17 cellular contexts compared by ENCODE assay signal in the genomic region with DNA sequence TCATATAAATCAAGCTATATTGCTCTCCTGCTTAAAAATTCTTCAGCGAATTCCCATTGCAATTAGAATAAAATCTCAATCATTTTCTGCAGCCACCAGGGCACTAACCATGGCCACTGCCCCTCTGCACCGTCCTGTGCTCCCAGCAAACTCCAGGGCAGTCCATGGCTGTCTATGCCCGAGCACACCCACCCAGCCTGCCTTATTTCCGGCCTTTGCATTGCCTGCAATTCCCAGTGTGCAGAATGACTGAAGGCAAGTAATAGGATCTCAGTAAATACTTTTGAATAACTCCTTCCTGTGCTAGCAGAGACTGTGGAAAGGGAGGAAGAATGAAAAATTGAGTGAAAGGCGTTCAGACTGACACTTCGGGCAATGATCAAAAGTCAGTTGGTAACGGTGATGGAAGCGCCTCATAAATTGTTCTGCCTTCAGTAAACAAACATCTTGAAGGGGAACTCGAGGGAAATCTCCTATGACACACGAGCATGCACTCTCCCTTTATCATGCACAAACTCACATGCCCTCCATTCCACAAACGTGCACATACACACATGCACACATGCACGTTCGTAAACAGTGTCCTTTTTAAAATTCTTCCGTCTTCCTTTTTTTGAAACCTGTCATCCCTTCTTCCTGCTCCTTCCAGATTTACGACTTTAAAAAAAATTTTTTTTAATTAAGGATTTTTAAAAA.
DNase-seq lines count a peak whose midpoint lies in the region; ATAC-seq and TF ChIP-seq lines count a peak whose summit lies in the region.
"Had no signal": no experiment of that assay in that cellular context is flagged by ENCODE, and none has a peak within 500 bp of the region (broad histone marks: within the 10 kb centered on the region; RNA-seq: fewer than 3 reads in every experiment).

No MANE protein-coding gene starts in this region.

- H3K9me3 Mint-ChIP-seq in GM23338 = no peaks in the 10 kb centered on the region; the same call in 2 of the 3 replicates
- H3K9me3 Mint-ChIP-seq: CD4-positive, alpha-beta T cell; H9 had no signal

- H3K4me2 ChIP-seq in GM23338 (no peak overlapping the region), PC-3 (ENCODE audit: low read length) (no peak overlapping the region), trophoblast cell (ENCODE audit: low read length) (no peak overlapping the region)

- no peak overlapping the region for H2BK12ac ChIP-seq in trophoblast cell (ENCODE audit: low read length)

- POLR2A ChIA-PET in PC-3 (lab: Charles Lee; ENCODE audit: unreplicated experiment) = no interaction called here

- H3K27me3 Mint-ChIP-seq in GM23338 (ENCODE audit: insufficient read depth, low read depth, poor library complexity) = peaks cover 5% of the 10 kb centered on the region

- H3K36me3 ChIP-seq in GM23338 (ENCODE audit: insufficient read depth) (no peaks in the 10 kb centered on the region), PC-3 (ENCODE audit: low read depth, low read length) (no peaks in the 10 kb centered on the region), trophoblast cell (ENCODE audit: control insufficient read depth in 1 of 2, insufficient read depth in 2 of 2, low read length in 2 of 2) (peaks cover 0 to 2% of the 10 kb centered on the region in 2 experiments)

- H2AFZ ChIP-seq in GM23338 = no peak overlapping the region
- H2AFZ ChIP-seq in PC-3 (ENCODE audit: low read length) = 0 out of 2 replicates have a peak overlapping the region, but pooled peaks have one; percentile 6
- no peak overlapping the region for H2AFZ ChIP-seq in trophoblast cell (ENCODE audit: insufficient read depth, low read length, poor library complexity)

- no peak overlapping the region for H4K12ac ChIP-seq in trophoblast cell (ENCODE audit: low read depth, low read length)

- no peak overlapping the region for H2AK5ac ChIP-seq in trophoblast cell (ENCODE audit: low read length)

- H3K27ac ChIP-seq in GM23338 (ENCODE audit: low read depth) (no peak overlapping the region), PC-3 (ENCODE audit: low read length) (no peak overlapping the region), trophoblast cell (ENCODE audit: low read depth, low read length) (no peak overlapping the region)

- no peak overlapping the region for H3K4me3 Mint-ChIP-seq in GM23338
- H3K4me3 Mint-ChIP-seq: B cell; CD4-positive, alpha-beta T cell; H9 had no signal

- 100% methylated on average over 1 of the region's 15 CpGs for WGBS in trophoblast cell (ENCODE audit: extremely low coverage, insufficient coverage, insufficient read length)

- H3K9ac ChIP-seq in PC-3 (ENCODE audit: low read length) = no peak overlapping the region
- no peak overlapping the region for H3K9ac ChIP-seq in trophoblast cell (ENCODE audit: low read length)

- no peak overlapping the region for H3K14ac ChIP-seq in trophoblast cell (ENCODE audit: low read length)

- H3K79me2 ChIP-seq in GM23338 (replicated peaks; ENCODE audit: insufficient read depth) (no peaks in the 10 kb centered on the region), PC-3 (ENCODE audit: low read length) (no peaks in the 10 kb centered on the region), trophoblast cell (ENCODE audit: control insufficient read depth, insufficient read depth, low read length, poor library complexity) (peaks cover 2% of the 10 kb centered on the region)

- no peaks in the 10 kb centered on the region for H3K36me3 Mint-ChIP-seq in GM23338 (ENCODE audit: low read depth)

- no peak overlapping the region for H4K8ac ChIP-seq in trophoblast cell (ENCODE audit: low read depth, low read length)

- intact Hi-C loops in PC-3 (cut with micrococcal nuclease) = no loop called here

- CTCF ChIA-PET in PC-3 (lab: Charles Lee) = no interaction called here

- no peaks in the 10 kb centered on the region for H3F3A ChIP-seq in GM23338 (replicated peaks; ENCODE audit: low read depth)
- no peaks in the 10 kb centered on the region for H3F3A ChIP-seq in PC-3 (ENCODE audit: low read length, unreplicated experiment)

- H2BK5ac ChIP-seq in trophoblast cell (ENCODE audit: low read depth, low read length, poor library complexity) = no peak overlapping the region

- no peak overlapping the region for H3K4ac ChIP-seq in trophoblast cell (ENCODE audit: low read depth, low read length)

- H3K4me1 ChIP-seq in GM23338 (ENCODE audit: insufficient read depth) = no peaks in the 10 kb centered on the region; the same call in 1 of the 2 replicates
- H3K4me1 ChIP-seq in PC-3 (ENCODE audit: insufficient read depth, low read length) = peaks cover 21% of the 10 kb centered on the region
- H3K4me1 ChIP-seq in trophoblast cell (ENCODE audit: control insufficient read depth in 1 of 2, insufficient read depth in 2 of 2, low read length in 2 of 2) = peaks cover 16 to 25% of the 10 kb centered on the region in 2 experiments

- H3K18ac ChIP-seq in trophoblast cell (ENCODE audit: low read length) = no peak overlapping the region

- H3K4me1 Mint-ChIP-seq in GM23338 = no peaks in the 10 kb centered on the region
- H3K4me1 Mint-ChIP-seq: B cell, H9 had no signal

- no peak overlapping the region for H3K23ac ChIP-seq in trophoblast cell (ENCODE audit: low read length)

- no TSS peak for BruUV-seq in PC-3 (replicated peaks; lab: Mats Ljungman, UMichigan)

- H3K9me2 ChIP-seq in GM23338 (ENCODE audit: insufficient read depth) = no peaks in the 10 kb centered on the region
- H3K9me2 ChIP-seq in PC-3 (replicated peaks; ENCODE audit: low read length) = no peaks in the 10 kb centered on the region

- 0 out of 2 replicates have a peak overlapping the region, but pooled peaks have one; percentile 14 for H3K27ac Mint-ChIP-seq in GM23338
- H3K27ac Mint-ChIP-seq: B cell; CD4-positive, alpha-beta T cell; H9 had no signal

- no peak overlapping the region for H4K91ac ChIP-seq in trophoblast cell (ENCODE audit: low read depth, low read length)

- H4K20me1 ChIP-seq in GM23338 (replicated peaks; ENCODE audit: insufficient read depth) (no peaks in the 10 kb centered on the region), PC-3 (ENCODE audit: low read length) (no peaks in the 10 kb centered on the region)

- no peak for DNase-seq in GM23338 (ENCODE audit: low spot score)
- no peak for DNase-seq in PC-3
- peak; percentile 43 for DNase-seq in kidney glomerular epithelial cell (lab: John Stamatoyannopoulos, UW)
- peak; percentile 52 to 76 for DNase-seq in trophoblast cell
- no peak for DNase-seq in NCI-H1048 (lab: John Stamatoyannopoulos, UW)
- DNase-seq: C1 segment of cervical spinal cord; Calu3; CD4-positive, alpha-beta T cell; DMS 273 treated with DMSO at 0.1 percent for 48 hours; DND-41; GF-D8; GOT3; H9; IMR-90 had no signal

- H3K4me3 ChIP-seq in GM23338 (no peak overlapping the region), PC-3 (ENCODE audit: low read length) (no peak overlapping the region), trophoblast cell (ENCODE audit: low read depth, low read length) (no peak overlapping the region)

- no peak for ATAC-seq in GM23338
- no peak for ATAC-seq in PC-3
- no peak for ATAC-seq in HG03280 (IDR thresholded peaks at IDR 0.05; ENCODE audit: unreplicated experiment)
- no peak for ATAC-seq in GM18867 (IDR thresholded peaks at IDR 0.05; ENCODE audit: unreplicated experiment)

- H3K27me3 ChIP-seq in GM23338 (ENCODE audit: insufficient read depth) (no peaks in the 10 kb centered on the region), PC-3 (ENCODE audit: low read length) (no peaks in the 10 kb centered on the region), trophoblast cell (ENCODE audit: insufficient read depth, low read length) (no peaks in the 10 kb centered on the region)

- H3K9me3 ChIP-seq in PC-3 (ENCODE audit: low read length) (no peaks in the 10 kb centered on the region), trophoblast cell (ENCODE audit: insufficient read depth, low read depth, low read length) (peaks cover 4% of the 10 kb centered on the region)

- no peak overlapping the region for H2BK120ac ChIP-seq in trophoblast cell (ENCODE audit: insufficient read depth, low read length, poor library complexity)

- H3K79me1 ChIP-seq in trophoblast cell (ENCODE audit: low read length) = peaks cover 13% of the 10 kb centered on the region

- no peak for TF ChIP-seq CTCF in GM23338 (conservative IDR thresholded peaks at IDR 0.05; ENCODE audit: low read depth in 2 of 2)
- no peak for TF ChIP-seq CTCF in PC-3 (conservative IDR thresholded peaks at IDR 0.05; ENCODE audit: low read depth, low read length)

TF ChIP-seq in GM23338, 12 proteins besides CTCF, POLR2A, EP300 and RAD21:
- TF ChIP-seq JUNB (IDR thresholded peaks at IDR 0.05; ENCODE audit: unreplicated experiment) (no peak), EZH2phosphoT487 (IDR thresholded peaks at IDR 0.05; ENCODE audit: unreplicated experiment) (no peak)
TF ChIP-seq in GM23338: peak in this region for 0.

Comparison
In these comparisons a context has a peak if more than half of its experiments do, and no peak if none do; other contexts are left out.
1. DNase-seq: peak in kidney glomerular epithelial cell (single experiment) and trophoblast cell (2 of 2); none in GM23338 (single experiment), PC-3 (single experiment) and NCI-H1048 (single experiment).